1 cellular context compared by ENCODE assay signal in genomic region chrX:70089575-70090297, GRCh38.
TF ChIP-seq lines count a peak whose summit lies in the region.

No MANE protein-coding gene starts in this region.

TF ChIP-seq in endothelial cell of umbilical vein, 7 proteins besides CTCF, POLR2A, EP300 and RAD21:
- TF ChIP-seq FOS (IDR thresholded peaks at IDR 0.05; ENCODE audit: borderline replicate concordance, insufficient read depth, low read length), result peak; percentile 66
- no peak for TF ChIP-seq JUN (IDR thresholded peaks at IDR 0.05; ENCODE audit: borderline replicate concordance, insufficient read depth, insufficient read length, low read depth)
- TF ChIP-seq, protein P1, sequence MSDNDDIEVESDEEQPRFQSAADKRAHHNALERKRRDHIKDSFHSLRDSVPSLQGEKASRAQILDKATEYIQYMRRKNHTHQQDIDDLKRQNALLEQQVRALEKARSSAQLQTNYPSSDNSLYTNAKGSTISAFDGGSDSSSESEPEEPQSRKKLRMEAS (IDR thresholded peaks at IDR 0.05; ENCODE audit: insufficient read depth, insufficient read length), result no peak
- TF ChIP-seq GATA2 (IDR thresholded peaks at IDR 0.05; ENCODE audit: insufficient read depth, insufficient read length, low read depth, low read length), result peak; percentile 78
